12 cellular contexts compared by ENCODE assay signal in the genomic region with DNA sequence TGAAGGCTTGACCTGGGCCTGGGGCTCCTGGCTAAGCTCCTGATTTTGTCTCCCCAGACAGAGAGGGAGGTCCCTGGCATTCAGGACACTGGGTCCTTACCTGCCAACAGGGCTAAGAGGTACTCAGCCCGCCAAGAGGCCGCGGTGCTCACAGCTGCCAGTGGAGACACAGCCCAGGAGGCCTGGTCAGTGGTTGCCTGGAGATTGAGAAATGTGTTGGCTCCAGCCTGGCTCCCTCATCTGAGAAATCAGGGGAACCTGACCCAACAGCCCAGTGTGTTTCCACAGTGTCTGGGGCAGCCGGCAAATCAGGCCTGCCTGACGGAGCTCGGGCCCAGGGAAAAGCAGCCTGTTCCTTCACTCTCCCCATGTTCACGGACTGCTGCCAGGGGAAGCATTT.
A peak's percentile ranks its signal among the peaks of the same experiment; 100 is the strongest.
DNase-seq lines count a peak whose midpoint lies in the region; ATAC-seq and TF ChIP-seq lines count a peak whose summit lies in the region.
"Had no signal": no experiment of that assay in that cellular context is flagged by ENCODE, and none has a peak within 500 bp of the region (broad histone marks: within the 10 kb centered on the region; RNA-seq: fewer than 3 reads in every experiment).

No MANE protein-coding gene starts in this region.

- H3K79me2 ChIP-seq in GM23338 (replicated peaks; ENCODE audit: insufficient read depth), result no peaks in the 10 kb centered on the region

- intact Hi-C loops in body of pancreas (cut with DNase I), result no loop called here
- intact Hi-C loops in left lung (cut with DNase I), result no loop called here

- H3K36me3 Mint-ChIP-seq in GM23338 (ENCODE audit: low read depth), result no peaks in the 10 kb centered on the region; the same call in 2 of the 3 replicates
- H3K36me3 Mint-ChIP-seq: CD14-positive monocyte had no signal

- H3K4me3 ChIP-seq in GM23338 (no peak overlapping the region), body of pancreas (no peak overlapping the region), left lung (no peak overlapping the region), stomach smooth muscle (ENCODE audit: low read length in 2 of 2) (no peak overlapping the region), SJCRH30 (no peak overlapping the region)

- H3F3A ChIP-seq in GM23338 (replicated peaks; ENCODE audit: low read depth), result no peaks in the 10 kb centered on the region

- no peak overlapping the region for H3K27ac Mint-ChIP-seq in GM23338

- TF ChIP-seq CTCF in GM23338 (conservative IDR thresholded peaks at IDR 0.05; ENCODE audit: low read depth in 2 of 2) (no peak), body of pancreas (IDR thresholded peaks at IDR 0.05) (no peak), left lung (IDR thresholded peaks at IDR 0.05) (no peak)

- no peaks in the 10 kb centered on the region for H3K4me1 Mint-ChIP-seq in GM23338

- TF ChIP-seq POLR2A in body of pancreas (IDR thresholded peaks at IDR 0.05), result peak in 1 of 3 donors; percentile 11

- no peak overlapping the region for H3K4me2 ChIP-seq in GM23338

- H3K4me1 ChIP-seq in GM23338 (ENCODE audit: insufficient read depth) (no peaks in the 10 kb centered on the region), body of pancreas (no peaks in the 10 kb centered on the region), left lung (peaks cover 7 to 9% of the 10 kb centered on the region in 2 donors), stomach smooth muscle (ENCODE audit: control insufficient read depth, insufficient read depth, low read length) (peaks cover 25% of the 10 kb centered on the region), SJCRH30 (peaks cover 17% of the 10 kb centered on the region)

- no peaks in the 10 kb centered on the region for H3K27me3 ChIP-seq in GM23338 (ENCODE audit: insufficient read depth)
- no peaks in the 10 kb centered on the region for H3K27me3 ChIP-seq in body of pancreas
- no peaks in the 10 kb centered on the region for H3K27me3 ChIP-seq in left lung
- H3K27me3 ChIP-seq in stomach smooth muscle (ENCODE audit: control insufficient read depth in 1 of 2, insufficient read depth in 2 of 2, low read length in 2 of 2), result no peaks in the 10 kb centered on the region
- H3K27me3 ChIP-seq in SJCRH30, result no peaks in the 10 kb centered on the region

- H3K27me3 Mint-ChIP-seq in GM23338 (ENCODE audit: insufficient read depth, low read depth, poor library complexity), result peaks cover 2% of the 10 kb centered on the region

- no peaks in the 10 kb centered on the region for H3K9me2 ChIP-seq in GM23338 (ENCODE audit: insufficient read depth)

- 79 to 88% methylated on average over 7 of the region's 7 CpGs for WGBS in body of pancreas, 2 donors

- H3K27ac ChIP-seq in GM23338 (ENCODE audit: low read depth) (no peak overlapping the region), body of pancreas (no peak overlapping the region), left lung (peak overlapping the region in 1 of 2 donors; percentile 44), stomach smooth muscle (ENCODE audit: low read length) (peak overlapping the region; percentile 79), SJCRH30 (no peak overlapping the region)

- DNase-seq in GM23338 (ENCODE audit: low spot score) (peak; percentile 8), body of pancreas (peak; percentile 22 to 63 (median 53)), left lung (peak; percentile 65 to 85), SJCRH30 (no peak)
- DNase-seq in activated effector memory CD4-positive, alpha-beta T cell treated with Interleukin-2 at 50 U/mL for 16 hours, result no peak
- DNase-seq in activated naive CD4-positive, alpha-beta T cell treated with anti-CD3 and anti-CD28 coated beads, Interleukin-2, amount 50 U/mL, for 16 hours, result no peak
- DNase-seq: activated CD8-positive, alpha-beta memory T cell treated with anti-CD3 and anti-CD28 coated beads, Interleukin-2, amount 50 U/mL, for 4 hours; NCI-H1930; occipital lobe had no signal

- H3K9me3 ChIP-seq in body of pancreas (no peaks in the 10 kb centered on the region), left lung (peaks cover 0 to 2% of the 10 kb centered on the region in 2 donors), stomach smooth muscle (ENCODE audit: control insufficient read depth in 2 of 2, low read length in 2 of 2) (no peaks in the 10 kb centered on the region), SJCRH30 (replicated peaks) (peaks cover 9% of the 10 kb centered on the region; the same call in 1 of the 2 replicates)

- H2AFZ ChIP-seq in GM23338, result no peak overlapping the region

- H4K20me1 ChIP-seq in GM23338 (replicated peaks; ENCODE audit: insufficient read depth), result no peaks in the 10 kb centered on the region

- peak overlapping the region in 1 of 2 donors; percentile 55 for H3K9ac ChIP-seq in stomach smooth muscle (ENCODE audit: low read length in 2 of 2)

- ATAC-seq in GM23338, result peak; percentile 56
- peak; percentile 52 for ATAC-seq in body of pancreas
- ATAC-seq in left lung, result peak; percentile 94
- ATAC-seq in HG02870 (IDR thresholded peaks at IDR 0.05; ENCODE audit: unreplicated experiment), result no peak

- H3K36me3 ChIP-seq in GM23338 (ENCODE audit: insufficient read depth) (no peaks in the 10 kb centered on the region), body of pancreas (replicated peaks in 1 of 2; ENCODE audit: insufficient read depth in 1 of 2, low read depth in 2 of 2) (no peaks in the 10 kb centered on the region), left lung (no peaks in the 10 kb centered on the region), stomach smooth muscle (ENCODE audit: control insufficient read depth in 2 of 2, insufficient read depth in 2 of 2, low read length in 2 of 2) (no peaks in the 10 kb centered on the region), SJCRH30 (peaks cover 36% of the 10 kb centered on the region)

- H3K4me3 Mint-ChIP-seq in GM23338, result no peak overlapping the region
- H3K4me3 Mint-ChIP-seq: CD14-positive monocyte had no signal

- no peaks in the 10 kb centered on the region; the same call in 2 of the 3 replicates for H3K9me3 Mint-ChIP-seq in GM23338

TF ChIP-seq in GM23338, 12 proteins besides CTCF, POLR2A, EP300 and RAD21:
- no peak for TF ChIP-seq NANOG (IDR thresholded peaks at IDR 0.05; ENCODE audit: borderline replicate concordance)
- no peak for TF ChIP-seq POLR2AphosphoS5 (IDR thresholded peaks at IDR 0.05; ENCODE audit: low read depth)

Comparison
In these comparisons a context has a peak if more than half of its experiments do, and no peak if none do; other contexts are left out.
1. DNase-seq: peak in GM23338 (single experiment), body of pancreas (4 of 4) and left lung (2 of 2); none in activated effector memory CD4-positive, alpha-beta T cell treated with Interleukin-2 at 50 U/mL for 16 hours (single experiment), activated naive CD4-positive, alpha-beta T cell treated with anti-CD3 and anti-CD28 coated beads, Interleukin-2, amount 50 U/mL, for 16 hours (single experiment) and SJCRH30 (0 of 2).